Comparison of ENCODE assay signal across 23 cellular contexts in genomic region chr2:7075834-7076233, GRCh38.
DNase-seq lines count a peak whose midpoint lies in the region; ATAC-seq, FAIRE-seq and TF ChIP-seq lines count a peak whose summit lies in the region.
"Had no signal": no experiment of that assay in that cellular context is flagged by ENCODE, and none has a peak within 500 bp of the region (broad histone marks: within the 10 kb centered on the region; RNA-seq: fewer than 3 reads in every experiment).

No MANE protein-coding gene starts in this region.

- CTCF ChIA-PET in HepG2 (lab: Yijun Ruan, JAX; ENCODE audit: low intra/inter-chr PET ratio, low total read pairs) (no interaction called here), K562 (lab: Yijun Ruan, JAX; ENCODE audit: low intra/inter-chr PET ratio) (no interaction called here)

- H3K4me2 ChIP-seq in HepG2 (ENCODE audit: low read depth, low read length) (no peak overlapping the region), K562 (ENCODE audit: insufficient read depth, low read length) (no peak overlapping the region), neural progenitor cell (no peak overlapping the region)
- H3K4me2 ChIP-seq: A549 had no signal

- H3K27me3 Mint-ChIP-seq in neural progenitor cell (ENCODE audit: insufficient read depth, low read depth): no peaks in the 10 kb centered on the region
- H3K27me3 Mint-ChIP-seq: CD4-positive, alpha-beta memory T cell had no signal

- peaks cover 13% of the 10 kb centered on the region for H3K36me3 Mint-ChIP-seq in neural progenitor cell

- H3K27me3 ChIP-seq in HepG2 (ENCODE audit: control insufficient read depth in 1 of 2, insufficient read depth in 2 of 2, low read length in 2 of 2): no peaks in the 10 kb centered on the region
- H3K27me3 ChIP-seq in right lobe of liver: no peaks in the 10 kb centered on the region
- no peaks in the 10 kb centered on the region for H3K27me3 ChIP-seq in K562 (ENCODE audit: control insufficient read depth in 2 of 2, insufficient read depth in 2 of 2, low read length in 2 of 2)
- no peaks in the 10 kb centered on the region for H3K27me3 ChIP-seq in neural progenitor cell

- no peaks in the 10 kb centered on the region for H3K9me3 ChIP-seq in HepG2 (ENCODE audit: low read length)
- no peaks in the 10 kb centered on the region for H3K9me3 ChIP-seq in right lobe of liver
- no peaks in the 10 kb centered on the region for H3K9me3 ChIP-seq in K562 (replicated peaks; ENCODE audit: control insufficient read depth, insufficient read depth, low read depth, low read length)
- H3K9me3 ChIP-seq in neural progenitor cell (ENCODE audit: low read depth): no peaks in the 10 kb centered on the region
- H3K9me3 ChIP-seq: A549, HAP-1 had no signal

- H3K36me3 ChIP-seq in HepG2 (replicated peaks in 1 of 2; ENCODE audit: control insufficient read depth in 1 of 2, insufficient read depth in 2 of 2, low read length in 2 of 2) (no peaks in the 10 kb centered on the region), right lobe of liver (no peaks in the 10 kb centered on the region), K562 (ENCODE audit: control insufficient read depth, insufficient read depth, low read length) (no peaks in the 10 kb centered on the region), neural progenitor cell (no peaks in the 10 kb centered on the region)
- H3K36me3 ChIP-seq: HAP-1 had no signal

- TF ChIP-seq EP300 in HepG2 (IDR thresholded peaks at IDR 0.05; ENCODE audit: low read depth in 2 of 2, low read length in 2 of 2) (no peak), HepG2 (CRISPR knock-in tag; IDR thresholded peaks at IDR 0.05; ENCODE audit: borderline replicate concordance) (no peak), K562 (IDR thresholded peaks at IDR 0.05; ENCODE audit: low read length) (no peak)

- H3F3A ChIP-seq in neural progenitor cell (ENCODE audit: low read depth): no peaks in the 10 kb centered on the region

- H3K9me1 ChIP-seq in K562 (ENCODE audit: control insufficient read depth, insufficient read depth, low read length): no peaks in the 10 kb centered on the region

- BruUV-seq in HepG2 (replicated peaks; lab: Mats Ljungman, UMichigan) (no TSS peak), K562 (replicated peaks; lab: Mats Ljungman, UMichigan) (no TSS peak)

- no peak overlapping the region for H3K27ac Mint-ChIP-seq in neural progenitor cell
- H3K27ac Mint-ChIP-seq: CD4-positive, alpha-beta memory T cell; HFFc6 had no signal

- no peak overlapping the region for H3K27ac ChIP-seq in HepG2 (ENCODE audit: extremely low read length, insufficient read depth, low read length)
- H3K27ac ChIP-seq in right lobe of liver: no peak overlapping the region
- H3K27ac ChIP-seq in K562 (ENCODE audit: extremely low read depth, low read depth, low read length): no peak overlapping the region
- no peak overlapping the region for H3K27ac ChIP-seq in neural progenitor cell
- H3K27ac ChIP-seq: 22Rv1, A549 had no signal

- H3K9ac ChIP-seq in HepG2 (ENCODE audit: insufficient read depth, low read depth, low read length) (no peak overlapping the region), K562 (ENCODE audit: insufficient read depth in 1 of 2, low read depth in 2 of 2, low read length in 2 of 2) (no peak overlapping the region), neural progenitor cell (no peak overlapping the region)

- in situ Hi-C loops in HepG2 (cut with HindIII; ENCODE audit: extremely low pct_ligation_motif_present, low pct_unique_long_range_greater_than_20kb): no loop called here
- in situ Hi-C loops in K562 (cut with MboI): loop anchor here (25.0 kb wide), 1 partner anchor 1611 kb away; the partner anchor contains the start of gene ID2

- no peak for DNase-seq in HepG2 (ENCODE audit: low spot score)
- no peak for DNase-seq in right lobe of liver
- DNase-seq in K562 (ENCODE audit: extremely low read depth in 1 of 4, low spot score in 3 of 4): no peak
- peak; percentile 4 for DNase-seq in fibroblast of gingiva (ENCODE audit: low read depth)
- DNase-seq in NCI-H1417 (lab: John Stamatoyannopoulos, UW): no peak
- no peak for DNase-seq in neural progenitor cell (ENCODE audit: low spot score)
- DNase-seq in GM19238 (ENCODE audit: insufficient read length, low spot score): no peak
- DNase-seq: ACHN; C1 segment of cervical spinal cord; Calu3; CD4-positive, alpha-beta memory T cell; COR-L47; DMS53; DMS79 treated with DMSO at 0.1 percent for 48 hours; GF-D8; GOT3; HFFc6 had no signal

- intact Hi-C loops in HepG2 (cut with micrococcal nuclease; ENCODE audit: unreplicated experiment) (no loop called here), right lobe of liver (cut with DNase I) (no loop called here), K562 (cut with micrococcal nuclease) (no loop called here)

- peak; percentile 15 for FAIRE-seq in HepG2 (lab: Jason Lieb, UNC)
- no peak for FAIRE-seq in K562 (lab: Jason Lieb, UNC)
- FAIRE-seq: A549, GM12891, GM18507, H54 had no signal

- POLR2A ChIA-PET in HepG2 (lab: Yijun Ruan, JAX): no interaction called here
- POLR2A ChIA-PET in K562 (lab: Yijun Ruan, JAX): no interaction called here

- no peaks in the 10 kb centered on the region for H3K79me2 ChIP-seq in HepG2 (ENCODE audit: insufficient read depth, low read length)
- H3K79me2 ChIP-seq in K562 (ENCODE audit: control insufficient read depth, insufficient read depth, low read length): no peaks in the 10 kb centered on the region
- H3K79me2 ChIP-seq in neural progenitor cell (ENCODE audit: low read depth): no peaks in the 10 kb centered on the region

- no peak overlapping the region for H2AFZ ChIP-seq in HepG2 (ENCODE audit: low read length)
- H2AFZ ChIP-seq in K562 (ENCODE audit: low read depth, low read length): no peak overlapping the region
- H2AFZ ChIP-seq in neural progenitor cell (replicated peaks): no peak overlapping the region

- no peak for TF ChIP-seq RAD21 in HepG2 (CRISPR knock-in tag; IDR thresholded peaks at IDR 0.05)
- TF ChIP-seq RAD21 in K562 (CRISPR knock-in tag; conservative IDR thresholded peaks at IDR 0.05 in 1 of 2, IDR thresholded peaks at IDR 0.05 in 1 of 2): no peak

- H3K4me3 ChIP-seq in HepG2 (replicated peaks in 1 of 3; ENCODE audit: insufficient read depth in 1 of 3, low read depth in 2 of 3, low read length in 3 of 3) (no peak overlapping the region), right lobe of liver (no peak overlapping the region), K562 (no peak overlapping the region), neural progenitor cell (no peak overlapping the region)
- H3K4me3 ChIP-seq: A549, HAP-1 had no signal

- H3K9me3 Mint-ChIP-seq in neural progenitor cell: no peaks in the 10 kb centered on the region
- H3K9me3 Mint-ChIP-seq: CD4-positive, alpha-beta memory T cell had no signal

- H3K4me3 Mint-ChIP-seq in neural progenitor cell: no peak overlapping the region
- H3K4me3 Mint-ChIP-seq: CD4-positive, alpha-beta memory T cell; HFFc6 had no signal

- H3K4me1 ChIP-seq in HepG2 (ENCODE audit: insufficient read depth, low read length) (peaks cover 12% of the 10 kb centered on the region; the same call in 1 of the 2 replicates), right lobe of liver (no peaks in the 10 kb centered on the region), K562 (replicated peaks in 1 of 2; ENCODE audit: control insufficient read depth in 2 of 2, insufficient read depth in 2 of 2, low read length in 2 of 2) (no peaks in the 10 kb centered on the region; a peak in 1 of 5 replicates), neural progenitor cell (no peaks in the 10 kb centered on the region)
- H3K4me1 ChIP-seq: A549, HAP-1 had no signal

- no peaks in the 10 kb centered on the region for H3K4me1 Mint-ChIP-seq in neural progenitor cell
- H3K4me1 Mint-ChIP-seq: CD4-positive, alpha-beta memory T cell had no signal

- H4K20me1 ChIP-seq in HepG2 (ENCODE audit: insufficient read depth, low read length): no peaks in the 10 kb centered on the region
- no peaks in the 10 kb centered on the region for H4K20me1 ChIP-seq in K562 (replicated peaks; ENCODE audit: control insufficient read depth, insufficient read depth, low read length)
- H4K20me1 ChIP-seq in neural progenitor cell (ENCODE audit: low read depth): no peaks in the 10 kb centered on the region

- TF ChIP-seq POLR2A in HepG2 (IDR thresholded peaks at IDR 0.05; ENCODE audit: insufficient read depth in 1 of 2, low read depth in 2 of 2, low read length in 2 of 2) (no peak), right lobe of liver (IDR thresholded peaks at IDR 0.05) (no peak), K562 (conservative IDR thresholded peaks at IDR 0.05) (no peak)

- ATAC-seq in HepG2: no peak
- no peak for ATAC-seq in right lobe of liver
- ATAC-seq in K562: no peak
- ATAC-seq: A549 had no signal

- no peak for TF ChIP-seq CTCF in HepG2 (CRISPR knock-in tag; IDR thresholded peaks at IDR 0.05)
- no peak for TF ChIP-seq CTCF in right lobe of liver (IDR thresholded peaks at IDR 0.05)
- TF ChIP-seq CTCF in K562 (IDR thresholded peaks at IDR 0.05 in 2 of 3, conservative IDR thresholded peaks at IDR 0.05 in 1 of 3; ENCODE audit: insufficient read depth in 2 of 3, low read depth in 1 of 3, low read length in 3 of 3): no peak
- TF ChIP-seq CTCF in neural progenitor cell (IDR thresholded peaks at IDR 0.05): no peak

- WGBS in HepG2 (ENCODE audit: low lambda C conversion rate): 95% methylated on average over 1 of the region's 1 CpG
- WGBS in right lobe of liver (ENCODE audit: insufficient coverage, low coverage, low lambda C conversion rate, missing lambda C conversion rate): 80% methylated on average over 1 of the region's 1 CpG
- WGBS in K562 (ENCODE audit: insufficient coverage, low coverage, missing lambda C conversion rate): 20% methylated on average over 1 of the region's 1 CpG

TF ChIP-seq in HepG2, 621 proteins besides CTCF, POLR2A, EP300 and RAD21 (continues in another document):
- no peak for TF ChIP-seq SRSF9 (IDR thresholded peaks at IDR 0.05; ENCODE audit: borderline replicate concordance, insufficient read depth, low read depth, low read length, poor library complexity, severe bottlenecking)

TF ChIP-seq in K562, 482 proteins besides CTCF, POLR2A, EP300 and RAD21 (continues in another document):
- TF ChIP-seq CEBPG (CRISPR knock-in tag; IDR thresholded peaks at IDR 0.05) (no peak), CEBPG (tag; conservative IDR thresholded peaks at IDR 0.05 in 1 of 2, IDR thresholded peaks at IDR 0.05 in 1 of 2) (peak in 1 of 2 experiments; percentile 78; a peak in 2 of 4 replicates), CEBPB (tag; IDR thresholded peaks at IDR 0.05) (0 out of 2 replicates have a peak, but pooled peaks have one; percentile 13), ZC3H8 (IDR thresholded peaks at IDR 0.05) (no peak), ZNF274 (IDR thresholded peaks at IDR 0.05; ENCODE audit: borderline replicate concordance, low read depth, low read length) (no peak), ZSCAN32 (CRISPR knock-in tag; IDR thresholded peaks at IDR 0.05) (peak; percentile 76; the same call in 1 of the 2 replicates)

Comparison
In these comparisons a context has a peak if more than half of its experiments do, and no peak if none do; other contexts are left out.
1. Of the 241 proteins assayed by ChIP-seq in both HepG2 and K562: peak only in HepG2: none; only in K562: CEBPB; in both: none; in neither: 238; mixed calls (peak in some experiments, not most) for 2.